1 cellular context compared by ENCODE assay signal in the genomic region with DNA sequence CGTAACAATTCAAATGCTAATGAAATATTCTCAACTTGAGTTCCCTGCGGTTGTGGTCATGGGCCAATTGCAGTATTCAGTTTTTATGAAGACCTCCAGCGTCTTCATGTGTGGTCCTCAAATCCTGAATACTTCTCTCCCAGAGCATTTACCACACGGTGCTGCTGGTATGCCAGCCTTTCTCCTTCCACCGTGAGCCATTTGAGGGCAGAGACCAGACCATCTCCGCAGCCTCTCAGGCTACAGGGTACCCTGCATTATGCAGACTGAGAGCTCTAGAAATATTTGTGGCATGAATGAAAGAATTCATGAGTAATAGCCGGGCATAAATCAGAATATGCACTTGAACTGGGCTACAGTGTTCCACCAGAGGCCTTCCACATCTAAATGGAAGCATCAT.
TF ChIP-seq lines count a peak whose summit lies in the region.

No MANE protein-coding gene starts in this region.

TF ChIP-seq in IMR-90, 13 proteins besides CTCF, POLR2A, EP300 and RAD21 (continued from another document):
- TF ChIP-seq, protein P1, sequence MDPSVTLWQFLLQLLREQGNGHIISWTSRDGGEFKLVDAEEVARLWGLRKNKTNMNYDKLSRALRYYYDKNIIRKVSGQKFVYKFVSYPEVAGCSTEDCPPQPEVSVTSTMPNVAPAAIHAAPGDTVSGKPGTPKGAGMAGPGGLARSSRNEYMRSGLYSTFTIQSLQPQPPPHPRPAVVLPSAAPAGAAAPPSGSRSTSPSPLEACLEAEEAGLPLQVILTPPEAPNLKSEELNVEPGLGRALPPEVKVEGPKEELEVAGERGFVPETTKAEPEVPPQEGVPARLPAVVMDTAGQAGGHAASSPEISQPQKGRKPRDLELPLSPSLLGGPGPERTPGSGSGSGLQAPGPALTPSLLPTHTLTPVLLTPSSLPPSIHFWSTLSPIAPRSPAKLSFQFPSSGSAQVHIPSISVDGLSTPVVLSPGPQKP (IDR thresholded peaks at IDR 0.05; ENCODE audit: borderline replicate concordance, low read depth, low read length): no peak
- TF ChIP-seq MXI1 (IDR thresholded peaks at IDR 0.05; ENCODE audit: borderline replicate concordance, low read depth, low read length) (no peak), FOS (IDR thresholded peaks at IDR 0.05; ENCODE audit: low read depth, low read length) (no peak), BHLHE40 (IDR thresholded peaks at IDR 0.05; ENCODE audit: low read depth, low read length) (no peak), CEBPB (IDR thresholded peaks at IDR 0.05; ENCODE audit: low read depth, low read length) (no peak), RCOR1 (IDR thresholded peaks at IDR 0.05; ENCODE audit: insufficient replicate concordance, low read length) (no peak), NFE2L2 (IDR thresholded peaks at IDR 0.05; ENCODE audit: low read depth, low read length) (no peak), SMC3 (IDR thresholded peaks at IDR 0.05; ENCODE audit: low read depth, low read length) (no peak), RFX5 (IDR thresholded peaks at IDR 0.05; ENCODE audit: low read depth, low read length) (no peak)
- TF ChIP-seq, protein P2, sequence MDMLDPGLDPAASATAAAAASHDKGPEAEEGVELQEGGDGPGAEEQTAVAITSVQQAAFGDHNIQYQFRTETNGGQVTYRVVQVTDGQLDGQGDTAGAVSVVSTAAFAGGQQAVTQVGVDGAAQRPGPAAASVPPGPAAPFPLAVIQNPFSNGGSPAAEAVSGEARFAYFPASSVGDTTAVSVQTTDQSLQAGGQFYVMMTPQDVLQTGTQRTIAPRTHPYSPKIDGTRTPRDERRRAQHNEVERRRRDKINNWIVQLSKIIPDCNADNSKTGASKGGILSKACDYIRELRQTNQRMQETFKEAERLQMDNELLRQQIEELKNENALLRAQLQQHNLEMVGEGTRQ (IDR thresholded peaks at IDR 0.05; ENCODE audit: low read depth, low read length): no peak
TF ChIP-seq in IMR-90: peak in this region for 0.
